32 cellular contexts compared by ENCODE assay signal in genomic region chr11:6650104-6650503, GRCh38.
"Had no signal": no experiment of that assay in that cellular context is flagged by ENCODE, and none has a peak within 500 bp of the region (broad histone marks: within the 10 kb centered on the region; RNA-seq: fewer than 3 reads in every experiment).

No MANE protein-coding gene starts in this region.

- FAIRE-seq: astrocyte, TTC549 had no signal

- H3K27ac ChIP-seq: adrenal gland, body of pancreas, brain microvascular endothelial cell, VCaP had no signal

- ATAC-seq: body of pancreas had no signal

- H3K4me3 ChIP-seq: adrenal gland, body of pancreas, breast epithelium had no signal

- H3K4me1 ChIP-seq: breast epithelium had no signal

- H3K36me3 ChIP-seq: adrenal gland, brain microvascular endothelial cell, breast epithelium had no signal

- H3K27me3 ChIP-seq: body of pancreas, breast epithelium had no signal

- H3K9me3 ChIP-seq: adrenal gland, body of pancreas, breast epithelium had no signal

- DNase-seq: activated B cell treated with CpG ODN at 0.5 μM for 24 hours; activated CD4-positive, alpha-beta memory T cell treated with anti-CD3 and anti-CD28 coated beads for 36 hours; activated CD4-positive, alpha-beta T cell treated with anti-CD3 and anti-CD28 coated beads for 4 hours; activated CD4-positive, alpha-beta T cell treated with anti-CD3 and anti-CD28 coated beads, Interleukin-2, amount 10 ng/mL, durations not matched to agents 24 days and 14 days; activated CD4-positive, alpha-beta T cell treated with anti-CD3 and anti-CD28 coated beads, Interleukin-2, amount 50 U/mL, for 1 hour; activated CD4-positive, alpha-beta T cell treated with anti-CD3 and anti-CD28 coated beads, Interleukin-2, amount 50 U/mL, for 4 hours; activated CD4-positive, CD25-positive, alpha-beta regulatory T cell treated with anti-CD3 and anti-CD28 coated beads, Interleukin-2, amount 50 U/mL, for 72 hours; activated CD8-positive, alpha-beta memory T cell treated with anti-CD3 and anti-CD28 coated beads, Interleukin-2, amount 50 U/mL, for 4 hours; activated CD8-positive, alpha-beta T cell treated with anti-CD3 and anti-CD28 coated beads for 36 hours; activated effector memory CD4-positive, alpha-beta T cell treated with anti-CD3 and anti-CD28 coated beads, Interleukin-2, amount 50 U/mL, for 16 hours; activated gamma-delta T cell treated with Interleukin-2 at 50 U/mL for 16 hours; activated naive CD4-positive, alpha-beta T cell; activated naive CD4-positive, alpha-beta T cell treated with anti-CD3 and anti-CD28 coated beads for 36 hours; activated naive CD4-positive, alpha-beta T cell treated with anti-CD3 and anti-CD28 coated beads, Interleukin-2, amount 50 U/mL, for 16 hours; activated naive CD8-positive, alpha-beta T cell treated with anti-CD3 and anti-CD28 coated beads for 36 hours; activated T-cell treated with anti-CD3 and anti-CD28 coated beads for 4 hours; activated T-cell treated with anti-CD3 and anti-CD28 coated beads, Interleukin-2, amount 50 U/mL, for 1 hour; activated T-cell treated with anti-CD3 and anti-CD28 coated beads, Interleukin-2, amount 50 U/mL, for 4 hours; activated T-cell treated with anti-CD3 and anti-CD28 coated beads, Interleukin-2, amount 50 U/mL, for 72 hours; adrenal gland; amniotic stem cell; aorta; body of pancreas; brain microvascular endothelial cell; central memory CD4-positive, alpha-beta T cell; T-helper 1 cell; T-helper 2 cell; T-helper 9 cell had no signal
